21 cellular contexts compared by ENCODE assay signal in genomic region chr13:113936566-113936965, GRCh38. TPM values are rescaled to one million over a fixed set of nuclear protein-coding genes. Genes with fewer than 3 reads are reported as not detected.
DNase-seq lines count a peak whose midpoint lies in the region; ATAC-seq and TF ChIP-seq lines count a peak whose summit lies in the region.
"Had no signal": no experiment of that assay in that cellular context is flagged by ENCODE, and none has a peak within 500 bp of the region (broad histone marks: within the 10 kb centered on the region; RNA-seq: fewer than 3 reads in every experiment).

No MANE protein-coding gene starts in this region.

- H3K27ac ChIP-seq in Peyer's patch (no peak overlapping the region), osteoblast (ENCODE audit: low read depth, low read length) (no peak overlapping the region), thoracic aorta (peak overlapping the region; percentile 90 to 92), Karpas-422 (ENCODE audit: low read length) (no peak overlapping the region)
- H3K27ac ChIP-seq: PC-9, RWPE1 had no signal

- no peaks in the 10 kb centered on the region for H3K9me3 ChIP-seq in Peyer's patch
- no peaks in the 10 kb centered on the region for H3K9me3 ChIP-seq in osteoblast (ENCODE audit: low read depth, low read length)
- no peaks in the 10 kb centered on the region for H3K9me3 ChIP-seq in thoracic aorta
- H3K9me3 ChIP-seq in Karpas-422 (ENCODE audit: low read length): no peaks in the 10 kb centered on the region
- H3K9me3 ChIP-seq: BE2C, HAP-1 had no signal

- H3K4me1 Mint-ChIP-seq in brain: peaks cover 58% of the 10 kb centered on the region

- H3K27me3 ChIP-seq in Peyer's patch: no peaks in the 10 kb centered on the region
- no peaks in the 10 kb centered on the region for H3K27me3 ChIP-seq in osteoblast (ENCODE audit: insufficient read depth, low read length)
- H3K27me3 ChIP-seq in thoracic aorta (replicated peaks; ENCODE audit: insufficient read depth): no peaks in the 10 kb centered on the region
- no peaks in the 10 kb centered on the region for H3K27me3 ChIP-seq in Karpas-422 (ENCODE audit: low read length)
- H3K27me3 ChIP-seq: BE2C had no signal

- H3K4me3 Mint-ChIP-seq in brain: no peak overlapping the region
- H3K4me3 Mint-ChIP-seq: GM23338 had no signal

- H3K79me2 ChIP-seq in osteoblast (ENCODE audit: insufficient read depth, low read length) (no peaks in the 10 kb centered on the region), Karpas-422 (ENCODE audit: low read length) (no peaks in the 10 kb centered on the region)

- no peak for TF ChIP-seq CTCF in Peyer's patch (IDR thresholded peaks at IDR 0.05)
- TF ChIP-seq CTCF in brain (conservative IDR thresholded peaks at IDR 0.05): no peak
- TF ChIP-seq CTCF in osteoblast (IDR thresholded peaks at IDR 0.05; ENCODE audit: extremely low read depth, low read depth, low read length): no peak
- no peak for TF ChIP-seq CTCF in thoracic aorta (IDR thresholded peaks at IDR 0.05)
- TF ChIP-seq CTCF in GM20000 (IDR thresholded peaks at IDR 0.05; ENCODE audit: extremely low read depth, missing control alignments): no peak

- H2AFZ ChIP-seq in osteoblast (ENCODE audit: low read length) (no peak overlapping the region), Karpas-422 (ENCODE audit: low read length) (no peak overlapping the region)
- H2AFZ ChIP-seq: PC-9 had no signal

- H3K9ac ChIP-seq in Karpas-422 (ENCODE audit: low read length): no peak overlapping the region

- H3K4me2 ChIP-seq in osteoblast (ENCODE audit: insufficient read depth, low read length) (no peak overlapping the region), Karpas-422 (ENCODE audit: low read depth, low read length, poor library complexity, severe bottlenecking) (no peak overlapping the region)
- H3K4me2 ChIP-seq: GM23338, PC-9 had no signal

- H4K20me1 ChIP-seq in osteoblast (ENCODE audit: insufficient read depth, low read length) (no peaks in the 10 kb centered on the region), Karpas-422 (ENCODE audit: insufficient read depth, low read depth, low read length) (0 out of 2 replicates have a peak, but pooled peaks cover 3% of the 10 kb centered on the region)

- H3K4me3 ChIP-seq in Peyer's patch (no peak overlapping the region), osteoblast (ENCODE audit: insufficient read depth, low read length) (no peak overlapping the region), thoracic aorta (no peak overlapping the region), Karpas-422 (ENCODE audit: low read length) (no peak overlapping the region)
- H3K4me3 ChIP-seq: GM23338, HAP-1, PC-9 had no signal

- peak overlapping the region in 4 of 5 experiments; percentile 33 to 94 (median 62) for H3K27ac Mint-ChIP-seq in brain
- H3K27ac Mint-ChIP-seq: GM23338 had no signal

- ATAC-seq in thoracic aorta (ENCODE audit: insufficient number of reproducible peaks, low FRiP score, low read depth) (no peak), GM18517 (IDR thresholded peaks at IDR 0.05; ENCODE audit: unreplicated experiment) (no peak)
- ATAC-seq: GM23338 had no signal

- H3K4me1 ChIP-seq in Peyer's patch: peaks cover 0 to 20% (median 0%) of the 10 kb centered on the region in 4 donors
- H3K4me1 ChIP-seq in osteoblast (ENCODE audit: insufficient read depth, low read length): peaks cover 3% of the 10 kb centered on the region
- peaks cover 4 to 22% of the 10 kb centered on the region in 2 donors for H3K4me1 ChIP-seq in thoracic aorta (ENCODE audit: control insufficient read depth in 1 of 2, low read depth in 2 of 2)
- H3K4me1 ChIP-seq in Karpas-422 (ENCODE audit: low read length): no peaks in the 10 kb centered on the region
- H3K4me1 ChIP-seq: HAP-1 had no signal

- H3K36me3 ChIP-seq in Peyer's patch (no peaks in the 10 kb centered on the region), osteoblast (ENCODE audit: insufficient read depth, low read length) (no peaks in the 10 kb centered on the region), thoracic aorta (no peaks in the 10 kb centered on the region), Karpas-422 (ENCODE audit: insufficient read depth, low read length) (no peaks in the 10 kb centered on the region)
- H3K36me3 ChIP-seq: BE2C, HAP-1 had no signal

- H3K36me3 Mint-ChIP-seq in brain: no peaks in the 10 kb centered on the region
- H3K36me3 Mint-ChIP-seq: CD4-positive, CD25-positive, alpha-beta regulatory T cell had no signal

- H3K9me3 Mint-ChIP-seq in brain: peaks cover 0 to 3% (median 0%) of the 10 kb centered on the region in 5 experiments
- H3K9me3 Mint-ChIP-seq: GM23338 had no signal

- TF ChIP-seq POLR2A in Peyer's patch (IDR thresholded peaks at IDR 0.05): no peak

- peaks cover 4% of the 10 kb centered on the region for H3K27me3 Mint-ChIP-seq in brain

- DNase-seq in Peyer's patch: peak in 2 of 3 donors; percentile 37 to 39
- DNase-seq in osteoblast (ENCODE audit: insufficient read length, low spot score, missing footprints): peak; percentile 75
- DNase-seq in thoracic aorta (ENCODE audit: low spot score): no peak
- no peak for DNase-seq in GM20000 (ENCODE audit: low spot score)
- no peak for DNase-seq in Karpas-422
- DNase-seq: BE2C; CD4-positive, CD25-positive, alpha-beta regulatory T cell; COR-L47; DMS79; KG1; NCI-H1105; NCI-H146; NCI-H2029; NCI-H2227 treated with DMSO at 0.1 percent for 48 hours; NCI-H510A; PC-9 had no signal

- no peaks in the 10 kb centered on the region for H3K9me2 ChIP-seq in Karpas-422 (replicated peaks; ENCODE audit: insufficient read depth, low read length)

RNA-seq across cellular contexts. Expression of gene C13orf46, which starts 37.3 kb away (rescaled TPM):
- total RNA-seq in Peyer's patch (under 1 TPM in 2 of 4 donors, not detected in 2; 0.35 to 0.83 TPM), osteoblast (0.36 and 0.59 TPM in 2 replicates), thoracic aorta (1 to 10 TPM; 1.1 TPM)
- 0.24 TPM for polyA plus RNA-seq in brain (ENCODE audit: insufficient read depth, low read depth, low replicate concordance)
- not detected in 2 replicates for total RNA-seq in Karpas-422 (2014; rRNA removed; shearing (Covaris generic); ENCODE audit: low replicate concordance)

Comparison
In these comparisons a context has a peak if more than half of its experiments do, and no peak if none do; other contexts are left out.
1. DNase-seq: peak in Peyer's patch (2 of 3) and osteoblast (single experiment); none in thoracic aorta (single experiment), GM20000 (single experiment) and Karpas-422 (single experiment).
2. H3K27ac ChIP-seq: peak in thoracic aorta (2 of 2); none in Peyer's patch (0 of 4), osteoblast (single experiment) and Karpas-422 (single experiment).